Comparison of ENCODE assay signal across 10 cellular contexts in genomic region chr9:41150116-41150515, GRCh38. TPM values are rescaled to one million over a fixed set of nuclear protein-coding genes. Genes with fewer than 3 reads are reported as not detected.
"Had no signal": no experiment of that assay in that cellular context is flagged by ENCODE, and none has a peak within 500 bp of the region (broad histone marks: within the 10 kb centered on the region; RNA-seq: fewer than 3 reads in every experiment).

No MANE protein-coding gene starts in this region.

RNA-seq across cellular contexts. Expression of gene FOXD4L6, which starts 21.6 kb away (rescaled TPM):
- total RNA-seq: activated CD4-positive, alpha-beta T cell treated with anti-CD3 and anti-CD28 coated beads for 36 hours; activated CD4-positive, alpha-beta T cell treated with anti-CD3 and anti-CD28 coated beads, Interleukin-2, amount 10 ng/mL, durations not matched to agents 7 days and 5 days; activated CD8-positive, alpha-beta memory T cell treated with anti-CD3 and anti-CD28 coated beads for 36 hours; activated naive CD4-positive, alpha-beta T cell treated with anti-CD3 and anti-CD28 coated beads for 36 hours; activated naive CD4-positive, alpha-beta T cell treated with anti-CD3 and anti-CD28 coated beads, Interleukin-2, amount 50 U/mL, for 72 hours; activated naive CD8-positive, alpha-beta T cell treated with anti-CD3 and anti-CD28 coated beads for 36 hours; activated T-cell treated with anti-CD3 and anti-CD28 coated beads, Interleukin-2, amount 50 U/mL, for 4 hours; activated T-helper 17 cell treated with anti-CD3 and anti-CD28 coated beads, Interleukin-2, amount 50 U/mL, for 72 hours; aorta; body of pancreas had no signal
- polyA plus RNA-seq: aorta had no signal
